Comparison of ENCODE assay signal across 1 cellular context in the genomic region with DNA sequence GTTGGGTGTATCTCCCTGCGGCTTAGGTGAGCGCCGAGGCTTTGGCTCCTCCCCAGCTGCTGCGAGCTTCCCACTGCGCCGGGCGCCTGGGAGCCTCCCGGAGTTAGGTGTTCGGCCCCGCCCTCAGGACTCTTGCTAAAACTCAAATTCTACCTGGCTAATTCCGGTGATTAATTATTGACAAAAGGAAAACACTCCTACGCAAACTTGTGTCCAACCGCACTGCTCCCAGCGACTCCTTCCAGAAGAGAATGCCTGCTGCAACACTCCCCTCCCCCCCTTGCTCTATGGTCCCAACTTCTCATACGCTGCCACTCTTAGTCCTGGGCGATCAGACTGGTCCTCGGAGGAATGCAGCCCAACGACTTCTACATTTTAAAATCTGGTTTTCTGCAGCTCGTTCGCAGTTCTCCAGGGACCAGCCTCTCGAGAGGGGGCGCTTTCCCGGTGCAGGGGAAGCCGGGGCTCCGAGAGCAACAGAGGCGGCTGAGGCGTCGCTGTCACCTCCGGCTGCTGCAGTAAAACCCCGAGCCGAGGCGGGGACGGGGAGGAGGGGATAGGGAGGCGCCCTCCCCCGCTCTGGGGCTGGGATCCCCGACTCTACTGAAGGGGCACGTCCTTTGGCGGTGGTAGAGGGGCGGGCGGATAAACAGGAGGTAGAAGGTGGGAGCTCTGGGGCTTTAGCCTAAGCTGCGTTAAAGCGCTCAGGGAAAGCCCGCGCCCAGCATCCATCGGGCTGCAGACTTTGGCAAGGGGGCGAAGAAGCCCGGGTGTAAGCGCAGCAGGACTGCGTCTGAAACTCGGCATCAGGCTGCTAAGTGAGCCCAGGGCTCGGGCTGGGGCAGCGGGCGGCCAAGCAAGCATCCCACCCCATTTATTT.
TF ChIP-seq lines count a peak whose summit lies in the region.

A gene with protein sequence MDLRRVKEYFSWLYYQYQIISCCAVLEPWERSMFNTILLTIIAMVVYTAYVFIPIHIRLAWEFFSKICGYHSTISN (minus strand): TSS at position 77 of the 880 bp plus-strand sequence. CDS start 25,194 bp downstream, outside the sequence.

TF ChIP-seq in HCT116, 20 proteins besides CTCF, POLR2A, EP300 and RAD21 (continued from another document):
- TF ChIP-seq, protein P1, sequence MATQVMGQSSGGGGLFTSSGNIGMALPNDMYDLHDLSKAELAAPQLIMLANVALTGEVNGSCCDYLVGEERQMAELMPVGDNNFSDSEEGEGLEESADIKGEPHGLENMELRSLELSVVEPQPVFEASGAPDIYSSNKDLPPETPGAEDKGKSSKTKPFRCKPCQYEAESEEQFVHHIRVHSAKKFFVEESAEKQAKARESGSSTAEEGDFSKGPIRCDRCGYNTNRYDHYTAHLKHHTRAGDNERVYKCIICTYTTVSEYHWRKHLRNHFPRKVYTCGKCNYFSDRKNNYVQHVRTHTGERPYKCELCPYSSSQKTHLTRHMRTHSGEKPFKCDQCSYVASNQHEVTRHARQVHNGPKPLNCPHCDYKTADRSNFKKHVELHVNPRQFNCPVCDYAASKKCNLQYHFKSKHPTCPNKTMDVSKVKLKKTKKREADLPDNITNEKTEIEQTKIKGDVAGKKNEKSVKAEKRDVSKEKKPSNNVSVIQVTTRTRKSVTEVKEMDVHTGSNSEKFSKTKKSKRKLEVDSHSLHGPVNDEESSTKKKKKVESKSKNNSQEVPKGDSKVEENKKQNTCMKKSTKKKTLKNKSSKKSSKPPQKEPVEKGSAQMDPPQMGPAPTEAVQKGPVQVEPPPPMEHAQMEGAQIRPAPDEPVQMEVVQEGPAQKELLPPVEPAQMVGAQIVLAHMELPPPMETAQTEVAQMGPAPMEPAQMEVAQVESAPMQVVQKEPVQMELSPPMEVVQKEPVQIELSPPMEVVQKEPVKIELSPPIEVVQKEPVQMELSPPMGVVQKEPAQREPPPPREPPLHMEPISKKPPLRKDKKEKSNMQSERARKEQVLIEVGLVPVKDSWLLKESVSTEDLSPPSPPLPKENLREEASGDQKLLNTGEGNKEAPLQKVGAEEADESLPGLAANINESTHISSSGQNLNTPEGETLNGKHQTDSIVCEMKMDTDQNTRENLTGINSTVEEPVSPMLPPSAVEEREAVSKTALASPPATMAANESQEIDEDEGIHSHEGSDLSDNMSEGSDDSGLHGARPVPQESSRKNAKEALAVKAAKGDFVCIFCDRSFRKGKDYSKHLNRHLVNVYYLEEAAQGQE (IDR thresholded peaks at IDR 0.05; ENCODE audit: low read depth): no peak
- peak; percentile 9 for TF ChIP-seq YY1 (IDR thresholded peaks at IDR 0.05; ENCODE audit: extremely low read depth, insufficient replicate concordance, low read depth, low read length)
- TF ChIP-seq MAX (IDR thresholded peaks at IDR 0.05): peak; percentile 75
- no peak for TF ChIP-seq ATF3 (IDR thresholded peaks at IDR 0.05)
- TF ChIP-seq CBX3 (IDR thresholded peaks at IDR 0.05; ENCODE audit: low read depth): peak; percentile 90; the same call in 1 of the 2 replicates
- peak; percentile 28; the same call in 1 of the 2 replicates for TF ChIP-seq CEBPB (IDR thresholded peaks at IDR 0.05; ENCODE audit: low read depth)
- TF ChIP-seq EGR1 (IDR thresholded peaks at IDR 0.05; ENCODE audit: low read depth): peak; percentile 88
